Comparison of ENCODE assay signal across 8 cellular contexts in genomic region chr7:33109758-33110238, GRCh38. TPM values are rescaled to one million over a fixed set of nuclear protein-coding genes. Genes with fewer than 3 reads are reported as not detected.
DNase-seq lines count a peak whose midpoint lies in the region; ATAC-seq and TF ChIP-seq lines count a peak whose summit lies in the region.

No MANE protein-coding gene starts in this region.

- H3K4me1 ChIP-seq in left ventricle myocardium inferior, result peaks cover 50% of the 10 kb centered on the region
- peaks cover 5% of the 10 kb centered on the region; the same call in 1 of the 2 replicates for H3K4me1 ChIP-seq in SJCRH30
- peaks cover 22 to 26% of the 10 kb centered on the region in 2 experiments for H3K4me1 ChIP-seq in neutrophil (ENCODE audit: control insufficient read depth in 1 of 2, insufficient read depth in 1 of 2, low read depth in 1 of 2, low read length in 1 of 2)

- H3K36me3 ChIP-seq in left ventricle myocardium inferior (no peaks in the 10 kb centered on the region), SJCRH30 (no peaks in the 10 kb centered on the region), neutrophil (no peaks in the 10 kb centered on the region)

- H3K9me3 ChIP-seq in left ventricle myocardium inferior (replicated peaks) (no peaks in the 10 kb centered on the region), SJCRH30 (replicated peaks) (no peaks in the 10 kb centered on the region), neutrophil (no peaks in the 10 kb centered on the region)

- DNase-seq in left ventricle myocardium inferior (no peak), Right ventricle myocardium inferior (ENCODE audit: missing footprints) (no peak), SJCRH30 (peak; percentile 21 to 48), epithelial cell of proximal tubule (ENCODE audit: low read depth) (no peak), cerebellar nuclear complex (lab: John Stamatoyannopoulos, UW) (no peak)

- H3K27me3 ChIP-seq in left ventricle myocardium inferior (ENCODE audit: low read depth) (no peaks in the 10 kb centered on the region), SJCRH30 (no peaks in the 10 kb centered on the region), neutrophil (peaks cover 43% of the 10 kb centered on the region)

- TF ChIP-seq CTCF in left ventricle myocardium inferior (IDR thresholded peaks at IDR 0.05; ENCODE audit: borderline replicate concordance) (no peak), epithelial cell of proximal tubule (conservative IDR thresholded peaks at IDR 0.05; ENCODE audit: low read depth, low read length) (no peak), neutrophil (IDR thresholded peaks at IDR 0.05) (no peak)

- H3K4me3 ChIP-seq in left ventricle myocardium inferior, result peak overlapping the region; percentile 77
- H3K4me3 ChIP-seq in SJCRH30, result peak overlapping the region; percentile 95
- H3K4me3 ChIP-seq in epithelial cell of proximal tubule (ENCODE audit: low read depth, low read length), result peak overlapping the region; percentile 71
- H3K4me3 ChIP-seq in neutrophil (ENCODE audit: low read depth in 1 of 2, low read length in 1 of 2), result peak overlapping the region; percentile 73 to 76

- no peak for ATAC-seq in Right ventricle myocardium inferior
- no peak for ATAC-seq in HG03442 (IDR thresholded peaks at IDR 0.05; ENCODE audit: unreplicated experiment)
- ATAC-seq in GM21737 (IDR thresholded peaks at IDR 0.05; ENCODE audit: unreplicated experiment), result no peak

- intact Hi-C loops in left ventricle myocardium inferior (cut with micrococcal nuclease), result no loop called here
- intact Hi-C loops in Right ventricle myocardium inferior (cut with DNase I), result loop anchor here (2.0 to 10.0 kb wide), 4 partner anchors 47 to 345 kb away; partner anchors contain the start of gene NT5C3A

- H3K27ac ChIP-seq in left ventricle myocardium inferior (replicated peaks) (peak overlapping the region; percentile 88), SJCRH30 (no peak overlapping the region), neutrophil (no peak overlapping the region)

RNA-seq across cellular contexts. Expression of gene RP9, which starts 0.6 kb away (rescaled TPM):
- 20.2 TPM for total RNA-seq in left ventricle myocardium inferior
- 20.0 TPM for total RNA-seq in Right ventricle myocardium inferior
- 28.1 and 31.0 TPM in 2 replicates for total RNA-seq in SJCRH30 (2014; rRNA removed; shearing (Covaris generic))
- total RNA-seq in epithelial cell of proximal tubule, result 9.5 and 26.5 TPM in 2 replicates

RNA-seq across cellular contexts. Expression of gene BBS9, which starts 19.6 kb away (rescaled TPM):
- total RNA-seq in left ventricle myocardium inferior (13.7 TPM), Right ventricle myocardium inferior (10.2 TPM), epithelial cell of proximal tubule (3.1 and 4.4 TPM in 2 replicates)
- total RNA-seq in SJCRH30 (2014; rRNA removed; shearing (Covaris generic)), result 9.1 and 9.3 TPM in 2 replicates

RNA-seq across cellular contexts. Expression of gene NT5C3A, which starts 47.2 kb away (rescaled TPM):
- total RNA-seq in left ventricle myocardium inferior, result 33.4 TPM
- 25.5 TPM for total RNA-seq in Right ventricle myocardium inferior
- 42.9 and 45.1 TPM in 2 replicates for total RNA-seq in SJCRH30 (2014; rRNA removed; shearing (Covaris generic))
- 16.4 and 18.2 TPM in 2 replicates for total RNA-seq in epithelial cell of proximal tubule

Comparison
In these comparisons a context has a peak if more than half of its experiments do, and no peak if none do; other contexts are left out.
1. DNase-seq: peak in SJCRH30 (2 of 2); none in left ventricle myocardium inferior (single experiment), Right ventricle myocardium inferior (single experiment), epithelial cell of proximal tubule (single experiment) and cerebellar nuclear complex (0 of 2).
2. Peak in every context shown above with its lines, with median percentiles within 50 percentile points of each other: H3K4me3 ChIP-seq.